22 cellular contexts compared by ENCODE assay signal in the genomic region with DNA sequence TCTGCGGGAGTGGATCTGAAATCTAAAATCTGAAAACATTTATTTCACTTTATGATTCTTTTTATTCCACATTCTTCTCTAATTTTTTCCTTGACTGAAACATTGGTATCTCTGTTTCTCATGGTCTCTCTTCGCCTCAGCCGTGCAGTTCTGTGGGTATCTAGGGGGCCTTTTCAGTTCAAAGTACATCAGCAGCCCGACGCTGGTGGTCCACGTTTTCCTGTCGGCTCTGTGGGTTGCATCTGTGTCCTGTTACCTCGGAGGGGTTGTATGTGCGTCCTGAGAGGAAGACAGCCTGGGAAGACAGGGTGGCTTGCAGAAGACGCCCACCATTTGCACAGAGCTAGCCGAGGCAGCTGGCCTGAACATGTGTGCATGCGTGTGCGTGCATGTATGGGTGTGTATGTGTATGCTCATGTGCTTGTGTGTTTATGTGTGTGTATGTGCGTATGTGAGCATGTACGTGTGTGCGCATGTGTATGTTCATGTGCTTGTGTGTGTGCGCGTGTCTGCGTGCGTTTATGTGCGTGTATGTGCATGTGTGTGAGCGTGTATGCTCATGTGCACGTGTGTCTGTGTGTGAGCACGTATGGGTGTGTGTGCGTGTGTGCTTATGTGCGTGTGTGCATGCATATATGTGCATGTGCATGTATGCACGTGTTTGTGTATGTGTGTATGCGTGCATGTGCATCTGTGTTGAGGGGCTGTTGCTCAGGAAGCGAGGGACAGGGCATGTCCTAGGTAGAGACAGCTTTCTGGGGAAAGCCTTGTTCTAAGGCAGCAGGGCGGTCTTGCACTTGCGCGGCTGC.
A peak's percentile ranks its signal among the peaks of the same experiment; 100 is the strongest.
DNase-seq lines count a peak whose midpoint lies in the region; ATAC-seq, FAIRE-seq and TF ChIP-seq lines count a peak whose summit lies in the region.
"Had no signal": no experiment of that assay in that cellular context is flagged by ENCODE, and none has a peak within 500 bp of the region (broad histone marks: within the 10 kb centered on the region; RNA-seq: fewer than 3 reads in every experiment).

No MANE protein-coding gene starts in this region.

- peak; percentile 16 for FAIRE-seq in HTR-8/SVneo (lab: Jason Lieb, UNC)
- FAIRE-seq: A204.1, GM12892, H54 had no signal

- no peaks in the 10 kb centered on the region for H3F3A ChIP-seq in neural progenitor cell (ENCODE audit: low read depth)
- no peaks in the 10 kb centered on the region for H3F3A ChIP-seq in GM23338 (replicated peaks; ENCODE audit: low read depth)

- no peak for ATAC-seq in GM23338
- ATAC-seq in HG03439 (IDR thresholded peaks at IDR 0.05; ENCODE audit: unreplicated experiment) = no peak
- ATAC-seq: Panc1 had no signal

- CTCF ChIA-PET in Caco-2 (lab: Charles Lee) = no interaction called here

- H3K9me3 ChIP-seq in Caco-2 = no peaks in the 10 kb centered on the region
- no peaks in the 10 kb centered on the region for H3K9me3 ChIP-seq in neural progenitor cell (ENCODE audit: low read depth)

- H2AFZ ChIP-seq in neural progenitor cell (replicated peaks) (no peak overlapping the region), GM23338 (no peak overlapping the region)

- no TSS peak for BruUV-seq in Caco-2 (replicated peaks; lab: Mats Ljungman, UMichigan)

- H4K20me1 ChIP-seq in neural progenitor cell (ENCODE audit: low read depth) = no peaks in the 10 kb centered on the region
- no peaks in the 10 kb centered on the region; the same call in 1 of the 2 replicates for H4K20me1 ChIP-seq in GM23338 (replicated peaks; ENCODE audit: insufficient read depth)
- H4K20me1 ChIP-seq: BLaER1 treated with 17β-estradiol and CSF1 and Interleukin-3, amounts not matched to agents 10 nM and 100 nM had no signal

- DNase-seq in Caco-2 = peak in 1 of 2 experiments; percentile 18
- DNase-seq in HTR-8/SVneo (ENCODE audit: insufficient read length, low spot score) = no peak
- no peak for DNase-seq in endothelial cell (ENCODE audit: low spot score)
- DNase-seq in neural progenitor cell (ENCODE audit: low spot score) = no peak
- no peak for DNase-seq in GM23338 (ENCODE audit: low spot score)
- DNase-seq in NCI-H1694 treated with DMSO at 0.1 percent for 48 hours (lab: John Stamatoyannopoulos, UW) = no peak
- DNase-seq in amniotic stem cell (lab: John Stamatoyannopoulos, UW) = no peak
- DNase-seq: AML-193; CD4-positive, alpha-beta T cell; COR-L47; EL; GDM1; MM.1S; NCI-H69 had no signal

- H3K79me2 ChIP-seq in neural progenitor cell (ENCODE audit: low read depth) (no peaks in the 10 kb centered on the region), GM23338 (replicated peaks; ENCODE audit: insufficient read depth) (no peaks in the 10 kb centered on the region)

- H3K9me2 ChIP-seq in GM23338 (ENCODE audit: insufficient read depth) = no peaks in the 10 kb centered on the region

- H3K9me3 Mint-ChIP-seq in Caco-2 (ENCODE audit: unreplicated experiment) (no peaks in the 10 kb centered on the region), endothelial cell (ENCODE audit: unreplicated experiment) (no peaks in the 10 kb centered on the region), neural progenitor cell (no peaks in the 10 kb centered on the region), GM23338 (no peaks in the 10 kb centered on the region)
- H3K9me3 Mint-ChIP-seq: CD4-positive, alpha-beta T cell; IgD-negative memory B cell had no signal

- POLR2A ChIA-PET in Caco-2 (lab: Charles Lee) = no interaction called here

- H3K4me3 ChIP-seq in Caco-2 (ENCODE audit: low read depth, low read length) (no peak overlapping the region), neural progenitor cell (no peak overlapping the region), GM23338 (no peak overlapping the region)
- H3K4me3 ChIP-seq: BLaER1 treated with 17β-estradiol and CSF1 and Interleukin-3, amounts not matched to agents 10 nM and 100 nM had no signal

- H3K4me3 Mint-ChIP-seq in Caco-2 (ENCODE audit: unreplicated experiment) (peak overlapping the region; percentile 7), endothelial cell (ENCODE audit: unreplicated experiment) (peak overlapping the region; percentile 42), neural progenitor cell (no peak overlapping the region), GM23338 (no peak overlapping the region)
- H3K4me3 Mint-ChIP-seq: CD4-positive, alpha-beta T cell had no signal

- H3K4me1 ChIP-seq in Caco-2 (0 out of 2 replicates have a peak, but pooled peaks cover 3% of the 10 kb centered on the region), neural progenitor cell (peaks cover 19% of the 10 kb centered on the region), GM23338 (ENCODE audit: insufficient read depth) (peaks cover 24% of the 10 kb centered on the region)

- H3K27me3 Mint-ChIP-seq in Caco-2 (ENCODE audit: insufficient read depth, unreplicated experiment) (peaks cover 29% of the 10 kb centered on the region), endothelial cell (ENCODE audit: unreplicated experiment) (peaks cover 7% of the 10 kb centered on the region), neural progenitor cell (ENCODE audit: insufficient read depth, low read depth) (peaks cover 9% of the 10 kb centered on the region), GM23338 (ENCODE audit: insufficient read depth, low read depth, poor library complexity) (peaks cover 10% of the 10 kb centered on the region)
- H3K27me3 Mint-ChIP-seq: IgD-negative memory B cell had no signal

- peaks cover 2% of the 10 kb centered on the region; the same call in 1 of the 2 replicates for H3K27me3 ChIP-seq in Caco-2 (replicated peaks; ENCODE audit: control insufficient read depth, insufficient read depth, low read length)
- H3K27me3 ChIP-seq in neural progenitor cell = no peaks in the 10 kb centered on the region
- no peaks in the 10 kb centered on the region for H3K27me3 ChIP-seq in GM23338 (ENCODE audit: insufficient read depth)
- H3K27me3 ChIP-seq: BLaER1 treated with 17β-estradiol and CSF1 and Interleukin-3, amounts not matched to agents 10 nM and 100 nM had no signal

- H3K4me1 Mint-ChIP-seq in Caco-2 (ENCODE audit: low read depth, unreplicated experiment) (peaks cover 13% of the 10 kb centered on the region), endothelial cell (ENCODE audit: unreplicated experiment) (peaks cover 18% of the 10 kb centered on the region), neural progenitor cell (peaks cover 36% of the 10 kb centered on the region), GM23338 (peaks cover 46% of the 10 kb centered on the region)

- H3K9ac ChIP-seq in neural progenitor cell = no peak overlapping the region
- H3K9ac ChIP-seq: BLaER1 treated with 17β-estradiol and CSF1 and Interleukin-3, amounts not matched to agents 10 nM and 100 nM; KMS-11 had no signal

- no peak for TF ChIP-seq CTCF in Caco-2 (IDR thresholded peaks at IDR 0.05; ENCODE audit: insufficient read depth in 1 of 2, low read depth in 1 of 2, low read length in 1 of 2, severe bottlenecking in 1 of 2, unreplicated experiment in 1 of 2)
- no peak for TF ChIP-seq CTCF in endothelial cell (IDR thresholded peaks at IDR 0.05; ENCODE audit: unreplicated experiment)
- no peak for TF ChIP-seq CTCF in neural progenitor cell (IDR thresholded peaks at IDR 0.05)
- TF ChIP-seq CTCF in GM23338 (conservative IDR thresholded peaks at IDR 0.05; ENCODE audit: low read depth in 2 of 2) = no peak

- no peaks in the 10 kb centered on the region for H3K36me3 Mint-ChIP-seq in Caco-2 (ENCODE audit: insufficient read depth, unreplicated experiment)
- no peaks in the 10 kb centered on the region for H3K36me3 Mint-ChIP-seq in endothelial cell (ENCODE audit: low read depth, unreplicated experiment)
- no peaks in the 10 kb centered on the region for H3K36me3 Mint-ChIP-seq in neural progenitor cell
- H3K36me3 Mint-ChIP-seq in GM23338 (ENCODE audit: low read depth) = no peaks in the 10 kb centered on the region; the same call in 2 of the 3 replicates
- H3K36me3 Mint-ChIP-seq: IgD-negative memory B cell had no signal

- H3K4me2 ChIP-seq in neural progenitor cell = no peak overlapping the region
- H3K4me2 ChIP-seq in GM23338 = no peak overlapping the region
- H3K4me2 ChIP-seq: KMS-11 had no signal

- H3K27ac ChIP-seq in neural progenitor cell (no peak overlapping the region), GM23338 (ENCODE audit: low read depth) (no peak overlapping the region)
- H3K27ac ChIP-seq: BLaER1 treated with 17β-estradiol and CSF1 and Interleukin-3, amounts not matched to agents 10 nM and 100 nM; KMS-11 had no signal

- H3K27ac Mint-ChIP-seq in Caco-2 (ENCODE audit: unreplicated experiment) = no peak overlapping the region
- H3K27ac Mint-ChIP-seq in endothelial cell (ENCODE audit: unreplicated experiment) = no peak overlapping the region
- H3K27ac Mint-ChIP-seq in neural progenitor cell = peak overlapping the region; percentile 6
- no peak overlapping the region for H3K27ac Mint-ChIP-seq in GM23338
- H3K27ac Mint-ChIP-seq: CD4-positive, alpha-beta T cell; IgD-negative memory B cell had no signal

- H3K36me3 ChIP-seq in Caco-2 (ENCODE audit: control insufficient read depth, insufficient read depth, low read length) (no peaks in the 10 kb centered on the region), neural progenitor cell (no peaks in the 10 kb centered on the region), GM23338 (ENCODE audit: insufficient read depth) (no peaks in the 10 kb centered on the region)
- H3K36me3 ChIP-seq: BLaER1 treated with 17β-estradiol and CSF1 and Interleukin-3, amounts not matched to agents 10 nM and 100 nM had no signal

- intact Hi-C loops in Caco-2 (cut with micrococcal nuclease; ENCODE audit: unreplicated experiment) = no loop called here

TF ChIP-seq in GM23338, 12 proteins besides CTCF, POLR2A, EP300 and RAD21:
- TF ChIP-seq STAT1 (IDR thresholded peaks at IDR 0.05; ENCODE audit: unreplicated experiment) (no peak), POLR2AphosphoS5 (IDR thresholded peaks at IDR 0.05; ENCODE audit: low read depth) (no peak), EZH2 (IDR thresholded peaks at IDR 0.05; ENCODE audit: low read depth, unreplicated experiment) (no peak), CREB1 (CRISPR knock-in tag; IDR thresholded peaks at IDR 0.05; ENCODE audit: low read depth) (no peak), NANOG (IDR thresholded peaks at IDR 0.05; ENCODE audit: borderline replicate concordance) (no peak), EZH2phosphoT487 (IDR thresholded peaks at IDR 0.05; ENCODE audit: unreplicated experiment) (no peak), ZNF331 (CRISPR knock-in tag; IDR thresholded peaks at IDR 0.05; ENCODE audit: low read depth) (no peak)
- TF ChIP-seq, protein P1, sequence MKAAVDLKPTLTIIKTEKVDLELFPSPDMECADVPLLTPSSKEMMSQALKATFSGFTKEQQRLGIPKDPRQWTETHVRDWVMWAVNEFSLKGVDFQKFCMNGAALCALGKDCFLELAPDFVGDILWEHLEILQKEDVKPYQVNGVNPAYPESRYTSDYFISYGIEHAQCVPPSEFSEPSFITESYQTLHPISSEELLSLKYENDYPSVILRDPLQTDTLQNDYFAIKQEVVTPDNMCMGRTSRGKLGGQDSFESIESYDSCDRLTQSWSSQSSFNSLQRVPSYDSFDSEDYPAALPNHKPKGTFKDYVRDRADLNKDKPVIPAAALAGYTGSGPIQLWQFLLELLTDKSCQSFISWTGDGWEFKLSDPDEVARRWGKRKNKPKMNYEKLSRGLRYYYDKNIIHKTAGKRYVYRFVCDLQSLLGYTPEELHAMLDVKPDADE (IDR thresholded peaks at IDR 0.05) = no peak

Comparison
In these comparisons a context has a peak if more than half of its experiments do, and no peak if none do; other contexts are left out.
1. H3K4me3 Mint-ChIP-seq: peak in Caco-2 (single experiment) and endothelial cell (single experiment); none in neural progenitor cell (single experiment) and GM23338 (single experiment).